ENCODE assay signal across 14 cellular contexts in genomic region chr3:123840961-123841360, GRCh38. TPM values are rescaled to one million over a fixed set of nuclear protein-coding genes. Genes with fewer than 3 reads are reported as not detected.
DNase-seq lines count a peak whose midpoint lies in the region; ATAC-seq lines count a peak whose summit lies in the region.
"Had no signal": no experiment of that assay in that cellular context is flagged by ENCODE, and none has a peak within 500 bp of the region (broad histone marks: within the 10 kb centered on the region; RNA-seq: fewer than 3 reads in every experiment).

No MANE protein-coding gene starts in this region.

- H3K9me3 ChIP-seq in mesenchymal stem cell (ENCODE audit: control insufficient read depth, low read length): peaks cover 61% of the 10 kb centered on the region

- no peak overlapping the region for H3K18ac ChIP-seq in mesenchymal stem cell (ENCODE audit: low read depth in 1 of 2, low read length in 2 of 2)

- H4K91ac ChIP-seq in mesenchymal stem cell (ENCODE audit: low read length): no peak overlapping the region

- no peak overlapping the region for H3K4me2 ChIP-seq in mesenchymal stem cell (ENCODE audit: low read length, poor library complexity, severe bottlenecking)
- H3K4me2 ChIP-seq: A549, KMS-11 had no signal

- ATAC-seq in GM19452 (IDR thresholded peaks at IDR 0.05; ENCODE audit: unreplicated experiment): no peak
- no peak for ATAC-seq in HG02870 (IDR thresholded peaks at IDR 0.05; ENCODE audit: unreplicated experiment)
- ATAC-seq: A549 had no signal

- no peak overlapping the region for H3K4ac ChIP-seq in mesenchymal stem cell (ENCODE audit: low read depth in 1 of 2, low read length in 2 of 2)

- H3K4me1 ChIP-seq in mesenchymal stem cell (ENCODE audit: control insufficient read depth, insufficient read depth, low read depth, low read length): peaks cover 2% of the 10 kb centered on the region
- H3K4me1 ChIP-seq: A549, Caco-2 had no signal

- H2AK5ac ChIP-seq in mesenchymal stem cell (ENCODE audit: low read length, severe bottlenecking): no peak overlapping the region

- H2BK5ac ChIP-seq in mesenchymal stem cell (ENCODE audit: low read depth, low read length, poor library complexity, severe bottlenecking): no peak overlapping the region

- no peak overlapping the region for H2BK15ac ChIP-seq in mesenchymal stem cell (ENCODE audit: low read depth, poor library complexity, severe bottlenecking)

- DNase-seq in HT1080 (ENCODE audit: low read depth) (peak; percentile 59), RPMI7951 (ENCODE audit: low read depth) (peak; percentile 37), mesenchymal stem cell (no peak), G401 (ENCODE audit: low spot score) (no peak)
- DNase-seq: AML-193; Caco-2; CD4-positive, alpha-beta T cell; GDM1 had no signal

- WGBS in mesenchymal stem cell: 97% methylated on average over 1 of the region's 2 CpGs

- no peak overlapping the region for H3K14ac ChIP-seq in mesenchymal stem cell (ENCODE audit: low read length in 2 of 2)

- H2BK120ac ChIP-seq in mesenchymal stem cell (ENCODE audit: low read depth, low read length): no peak overlapping the region

- in situ Hi-C loops in G401 (cut with HindIII; ENCODE audit: low sequenced_read_pairs): no loop called here

- H4K8ac ChIP-seq in mesenchymal stem cell (ENCODE audit: low read length): no peak overlapping the region

- peaks cover 0 to 24% of the 10 kb centered on the region in 2 experiments for H3K36me3 ChIP-seq in mesenchymal stem cell (ENCODE audit: control insufficient read depth in 1 of 2, insufficient read depth in 2 of 2, low read depth in 1 of 2, low read length in 2 of 2)
- H3K36me3 ChIP-seq: HAP-1 had no signal

- no peaks in the 10 kb centered on the region for H3K27me3 ChIP-seq in mesenchymal stem cell (ENCODE audit: control insufficient read depth in 1 of 2, insufficient read depth in 1 of 2, low read length in 2 of 2)

- H2BK12ac ChIP-seq in mesenchymal stem cell (ENCODE audit: low read length in 2 of 2): no peak overlapping the region

- H3K27ac ChIP-seq in mesenchymal stem cell (ENCODE audit: low read length, poor library complexity, severe bottlenecking): peak overlapping the region; percentile 32
- H3K27ac ChIP-seq: A549, C4-2B, KMS-11 had no signal

- no peak overlapping the region for H3K23ac ChIP-seq in mesenchymal stem cell (ENCODE audit: low read length in 2 of 2)

- H3K79me1 ChIP-seq in mesenchymal stem cell (replicated peaks; ENCODE audit: low read length, poor library complexity, severe bottlenecking): peaks cover 18% of the 10 kb centered on the region

- H3K4me3 ChIP-seq in mesenchymal stem cell (ENCODE audit: insufficient read depth in 1 of 2, low read depth in 1 of 2, low read length in 2 of 2): no peak overlapping the region
- H3K4me3 ChIP-seq: A549, HAP-1 had no signal

- H2AFZ ChIP-seq in mesenchymal stem cell (ENCODE audit: low read depth, low read length): no peak overlapping the region

- H3K9ac ChIP-seq in mesenchymal stem cell (ENCODE audit: low read length): no peak overlapping the region
- H3K9ac ChIP-seq: KMS-11 had no signal

RNA-seq across cellular contexts. Expression of gene MYLK, which starts 43.2 kb away (rescaled TPM):
- 185 and 197 TPM in 2 replicates for total RNA-seq in HT1080 (2014; rRNA removed; shearing (Covaris generic))
- 91.8 and 104 TPM in 2 replicates for polyA plus RNA-seq in HT1080 (2015; cell fraction: cytosol; rRNA removed)
- 372 and 471 TPM in 2 replicates for polyA plus RNA-seq in HT1080 (2015; cell fraction: nucleus; rRNA removed)
- 94.7 and 103 TPM in 2 replicates for total RNA-seq in RPMI7951 (2014; rRNA removed; shearing (Covaris generic))
- 138 TPM for polyA plus RNA-seq in mesenchymal stem cell (2013, experiment 1 of 2)
- 135 TPM for polyA plus RNA-seq in mesenchymal stem cell (2013, experiment 2 of 2)
- not detected in 2 replicates for total RNA-seq in G401 (2014; rRNA removed; shearing (Covaris generic))

Comparison
In these comparisons a context has a peak if more than half of its experiments do, and no peak if none do; other contexts are left out.
1. DNase-seq: peak in HT1080 (single experiment) and RPMI7951 (single experiment); none in mesenchymal stem cell (single experiment) and G401 (single experiment).
2. RNA of gene MYLK, which starts 43.2 kb away (total RNA-seq): 185 to 197 TPM in HT1080 and 94.7 to 103 TPM in RPMI7951; not detected in G401; every median in the first group is over 10 times any median in the second.